In genomic region chr1:37574834-37575479, GRCh38 we compare ENCODE assay signal across 14 cellular contexts.
DNase-seq lines count a peak whose midpoint lies in the region; ATAC-seq and TF ChIP-seq lines count a peak whose summit lies in the region.
"Had no signal": no experiment of that assay in that cellular context is flagged by ENCODE, and none has a peak within 500 bp of the region (broad histone marks: within the 10 kb centered on the region; RNA-seq: fewer than 3 reads in every experiment).

No MANE protein-coding gene starts in this region.

- peaks cover 11% of the 10 kb centered on the region for H3K36me3 Mint-ChIP-seq in activated naive CD8-positive, alpha-beta T cell

- peak overlapping the region; percentile 10 for H3K27ac Mint-ChIP-seq in activated naive CD8-positive, alpha-beta T cell

- TF ChIP-seq CTCF in AG04449 (IDR thresholded peaks at IDR 0.05; ENCODE audit: insufficient read depth, low read length, missing control alignments): no peak
- TF ChIP-seq CTCF in HFF-Myc (IDR thresholded peaks at IDR 0.05; ENCODE audit: low read depth, low read length, missing control alignments): no peak
- no peak for TF ChIP-seq CTCF in foreskin fibroblast (IDR thresholded peaks at IDR 0.05; ENCODE audit: low read depth, low read length)

- DNase-seq in AG04449 (ENCODE audit: low read depth, low spot score) (peak; percentile 65), HFF-Myc (ENCODE audit: extremely low read depth, low read depth) (peak; percentile 86), foreskin fibroblast (peak; percentile 88 to 94), anterior cingulate cortex (lab: John Stamatoyannopoulos, UW) (no peak), NCI-H1048 (lab: John Stamatoyannopoulos, UW) (no peak)
- DNase-seq: activated CD4-positive, alpha-beta T cell treated with anti-CD3 and anti-CD28 coated beads, Interleukin-2, amount 50 U/mL, for 4 hours; mucosa of descending colon; SJCRH30; spleen had no signal

- POLR2A ChIA-PET in AG04449 (lab: Yijun Ruan, JAX): interaction anchor here (0.6 to 1.1 kb wide), 4 partner anchors 11 to 60 kb away, joined by 3 to 4 read pairs (median 3); partner anchors contain the start of genes GNL2 and MEAF6

- H3K4me3 Mint-ChIP-seq in activated naive CD8-positive, alpha-beta T cell: no peak overlapping the region
- H3K4me3 Mint-ChIP-seq: CD4-positive, CD25-positive, alpha-beta regulatory T cell had no signal

- H3K4me1 Mint-ChIP-seq in activated naive CD8-positive, alpha-beta T cell (ENCODE audit: low read depth): peaks cover 23% of the 10 kb centered on the region

- CTCF ChIA-PET in AG04449 (lab: Yijun Ruan, JAX): interaction anchor here (0.8 to 8.5 kb wide), 7 partner anchors 11 to 285 kb away, joined by 3 to 43 read pairs (median 4); partner anchors contain the start of genes C1orf122, CDCA8, MEAF6 and YRDC

- ATAC-seq in GM18909 (IDR thresholded peaks at IDR 0.05; ENCODE audit: poor library complexity, unreplicated experiment): no peak
- no peak for ATAC-seq in GM21360 (IDR thresholded peaks at IDR 0.05; ENCODE audit: unreplicated experiment)
- ATAC-seq: mucosa of descending colon had no signal

- H3K27me3 Mint-ChIP-seq in activated naive CD8-positive, alpha-beta T cell: no peaks in the 10 kb centered on the region
- H3K27me3 Mint-ChIP-seq: CD4-positive, CD25-positive, alpha-beta regulatory T cell had no signal

- no peaks in the 10 kb centered on the region for H3K9me3 Mint-ChIP-seq in activated naive CD8-positive, alpha-beta T cell (ENCODE audit: low read depth)
- H3K9me3 Mint-ChIP-seq: CD4-positive, CD25-positive, alpha-beta regulatory T cell had no signal

- H3K4me3 ChIP-seq in AG04449 (ENCODE audit: low read depth, low read length): no peak overlapping the region
- H3K4me3 ChIP-seq in HFF-Myc (replicated peaks; ENCODE audit: low read depth, low read length): no peak overlapping the region
- H3K4me3 ChIP-seq in foreskin fibroblast (ENCODE audit: low read depth in 1 of 2, low read length in 2 of 2): no peak overlapping the region
- H3K4me3 ChIP-seq: hepatocyte, mucosa of descending colon, SJCRH30, spleen had no signal

Comparison
In these comparisons a context has a peak if more than half of its experiments do, and no peak if none do; other contexts are left out.
1. DNase-seq: peak in AG04449 (single experiment), HFF-Myc (single experiment) and foreskin fibroblast (2 of 2); none in anterior cingulate cortex (0 of 58) and NCI-H1048 (single experiment).